Comparison of ENCODE assay signal across 10 cellular contexts in genomic region chr2:23941644-23942043, GRCh38. TPM values are rescaled to one million over a fixed set of nuclear protein-coding genes. Genes with fewer than 3 reads are reported as not detected.
DNase-seq lines count a peak whose midpoint lies in the region; ATAC-seq and TF ChIP-seq lines count a peak whose summit lies in the region.
"Had no signal": no experiment of that assay in that cellular context is flagged by ENCODE, and none has a peak within 500 bp of the region (broad histone marks: within the 10 kb centered on the region; RNA-seq: fewer than 3 reads in every experiment).

No MANE protein-coding gene starts in this region.

- H3K36me3 ChIP-seq in BE2C: peaks cover 5% of the 10 kb centered on the region
- no peaks in the 10 kb centered on the region for H3K36me3 ChIP-seq in naive thymus-derived CD4-positive, alpha-beta T cell (ENCODE audit: control insufficient read depth in 2 of 3, insufficient read depth in 3 of 3, low read length in 3 of 3)

- DNase-seq in BE2C: no peak
- no peak for DNase-seq in LNCaP clone FGC (ENCODE audit: low read depth)
- DNase-seq in chondrocyte (ENCODE audit: low spot score): no peak
- DNase-seq in naive thymus-derived CD4-positive, alpha-beta T cell: no peak
- DNase-seq in kidney tubule cell (ENCODE audit: low spot score): no peak
- no peak for DNase-seq in activated T-cell treated with anti-CD3 and anti-CD28 coated beads, Interleukin-2, amount 50 U/mL, for 1 hour
- DNase-seq in GM10266 (ENCODE audit: extremely low spot score): no peak
- DNase-seq: activated CD4-positive, alpha-beta T cell treated with anti-CD3 and anti-CD28 coated beads, Interleukin-2, amount 10 ng/mL, durations not matched to agents 24 days and 14 days; DMS 273 treated with DMSO at 0.1 percent for 48 hours had no signal

- no peaks in the 10 kb centered on the region for H3K27me3 Mint-ChIP-seq in chondrocyte (ENCODE audit: low read depth)
- H3K27me3 Mint-ChIP-seq in naive thymus-derived CD4-positive, alpha-beta T cell: peaks cover 0 to 12% (median 7%) of the 10 kb centered on the region in 5 donors

- H3K27ac Mint-ChIP-seq in chondrocyte (ENCODE audit: unreplicated experiment): peak overlapping the region; percentile 52
- H3K27ac Mint-ChIP-seq in naive thymus-derived CD4-positive, alpha-beta T cell: peak overlapping the region in 2 of 9 donors; percentile 41 to 43

- H3K4me1 Mint-ChIP-seq in chondrocyte (ENCODE audit: low read depth): peaks cover 40% of the 10 kb centered on the region
- peaks cover 23 to 40% (median 34%) of the 10 kb centered on the region in 7 donors for H3K4me1 Mint-ChIP-seq in naive thymus-derived CD4-positive, alpha-beta T cell

- no peaks in the 10 kb centered on the region for H3K27me3 ChIP-seq in BE2C
- no peaks in the 10 kb centered on the region for H3K27me3 ChIP-seq in naive thymus-derived CD4-positive, alpha-beta T cell (ENCODE audit: control insufficient read depth in 2 of 2, insufficient read depth in 2 of 2, low read length in 2 of 2)

- peaks cover 1% of the 10 kb centered on the region for H3K36me3 Mint-ChIP-seq in chondrocyte (ENCODE audit: low read depth)
- peaks cover 0 to 11% (median 0%) of the 10 kb centered on the region in 5 donors for H3K36me3 Mint-ChIP-seq in naive thymus-derived CD4-positive, alpha-beta T cell

- H3K9me3 Mint-ChIP-seq in chondrocyte (ENCODE audit: low read depth): no peaks in the 10 kb centered on the region
- H3K9me3 Mint-ChIP-seq in naive thymus-derived CD4-positive, alpha-beta T cell: peaks cover 0 to 1% (median 0%) of the 10 kb centered on the region in 11 donors
- H3K9me3 Mint-ChIP-seq: activated CD4-positive, alpha-beta T cell treated with anti-CD3 and anti-CD28 coated beads, Interleukin-2, amount 10 ng/mL, durations not matched to agents 24 days and 14 days had no signal

- intact Hi-C loops in naive thymus-derived CD4-positive, alpha-beta T cell (cut with micrococcal nuclease): loop anchor here in 1 of 2 donors (2.0 kb wide), 1 partner anchor 1731 kb away; the partner anchor contains the start of gene DTNB

- CTCF ChIA-PET in naive thymus-derived CD4-positive, alpha-beta T cell (lab: Charles Lee): interaction anchor here (1.6 kb wide), 1 partner anchor 14 kb away, joined by 8 read pairs; the partner anchor contains the start of gene ATAD2B

- H3K4me3 ChIP-seq in BE2C (ENCODE audit: low read depth, low read length) (peak overlapping the region; percentile 85), LNCaP clone FGC (ENCODE audit: low read depth, low read length) (peak overlapping the region; percentile 57)
- H3K4me3 ChIP-seq in naive thymus-derived CD4-positive, alpha-beta T cell (ENCODE audit: low read length): no peak overlapping the region

- H3K27ac ChIP-seq in naive thymus-derived CD4-positive, alpha-beta T cell (ENCODE audit: low read depth, low read length): no peak overlapping the region

- no peaks in the 10 kb centered on the region for H3K9me3 ChIP-seq in BE2C
- H3K9me3 ChIP-seq in naive thymus-derived CD4-positive, alpha-beta T cell (ENCODE audit: control insufficient read depth in 2 of 3, low read length in 3 of 3): no peaks in the 10 kb centered on the region

- TF ChIP-seq CTCF in BE2C (IDR thresholded peaks at IDR 0.05; ENCODE audit: low read depth, low read length): no peak
- no peak for TF ChIP-seq CTCF in LNCaP clone FGC (IDR thresholded peaks at IDR 0.05; ENCODE audit: control insufficient read depth, extremely low read depth, insufficient read depth)
- no peak for TF ChIP-seq CTCF in chondrocyte (IDR thresholded peaks at IDR 0.05)
- TF ChIP-seq CTCF in GM10266 (IDR thresholded peaks at IDR 0.05; ENCODE audit: control insufficient read depth, insufficient read depth, low read depth, missing control alignments): no peak

- no peak for TF ChIP-seq POLR2A in GM18505 (IDR thresholded peaks at IDR 0.05; ENCODE audit: borderline replicate concordance, extremely low read depth, insufficient read depth, insufficient read length)

- H3K4me3 Mint-ChIP-seq in chondrocyte (ENCODE audit: unreplicated experiment): peak overlapping the region; percentile 43
- peak overlapping the region in 6 of 10 donors; percentile 5 to 93 (median 44) for H3K4me3 Mint-ChIP-seq in naive thymus-derived CD4-positive, alpha-beta T cell

- no peaks in the 10 kb centered on the region; the same call in 1 of the 2 replicates for H3K4me1 ChIP-seq in BE2C
- H3K4me1 ChIP-seq in naive thymus-derived CD4-positive, alpha-beta T cell (ENCODE audit: control insufficient read depth in 2 of 2, insufficient read depth in 2 of 2, low read length in 2 of 2): peaks cover 6 to 14% of the 10 kb centered on the region in 2 donors

- ATAC-seq in naive thymus-derived CD4-positive, alpha-beta T cell: no peak
- no peak for ATAC-seq in GM18505 (IDR thresholded peaks at IDR 0.05; ENCODE audit: unreplicated experiment)

- POLR2A ChIA-PET in naive thymus-derived CD4-positive, alpha-beta T cell (lab: Charles Lee): interaction anchor here (10.3 kb wide), 1 partner anchor 15 kb away, joined by 137 read pairs; the partner anchor contains the start of gene ATAD2B

RNA-seq across cellular contexts. Expression of gene UBXN2A, which starts 1.4 kb away (rescaled TPM):
- polyA plus RNA-seq in BE2C (2012; ENCODE audit: insufficient read depth, insufficient read length, low read depth): 5.4 TPM
- 15.8 to 19.0 TPM (median 18.1 TPM) in 3 replicates for total RNA-seq in chondrocyte
- 10 to 100 TPM; 11.5 to 13.5 (median 12.4) TPM for total RNA-seq in naive thymus-derived CD4-positive, alpha-beta T cell
- polyA plus RNA-seq in naive thymus-derived CD4-positive, alpha-beta T cell: 1 to 10 TPM; 9.2 to 9.7 TPM

RNA-seq across cellular contexts. Expression of gene ATAD2B, which starts 14.7 kb away (rescaled TPM):
- polyA plus RNA-seq in BE2C (2012; ENCODE audit: insufficient read depth, insufficient read length, low read depth): 3.4 TPM
- total RNA-seq in chondrocyte: 15.8 to 20.9 TPM (median 15.9 TPM) in 3 replicates
- total RNA-seq in naive thymus-derived CD4-positive, alpha-beta T cell: 10 to 100 TPM; 31.8 to 55.8 (median 43.3) TPM
- 10 to 100 TPM; 10.2 to 13.0 TPM for polyA plus RNA-seq in naive thymus-derived CD4-positive, alpha-beta T cell
